Comparison of ENCODE assay signal across 11 cellular contexts in the genomic region with DNA sequence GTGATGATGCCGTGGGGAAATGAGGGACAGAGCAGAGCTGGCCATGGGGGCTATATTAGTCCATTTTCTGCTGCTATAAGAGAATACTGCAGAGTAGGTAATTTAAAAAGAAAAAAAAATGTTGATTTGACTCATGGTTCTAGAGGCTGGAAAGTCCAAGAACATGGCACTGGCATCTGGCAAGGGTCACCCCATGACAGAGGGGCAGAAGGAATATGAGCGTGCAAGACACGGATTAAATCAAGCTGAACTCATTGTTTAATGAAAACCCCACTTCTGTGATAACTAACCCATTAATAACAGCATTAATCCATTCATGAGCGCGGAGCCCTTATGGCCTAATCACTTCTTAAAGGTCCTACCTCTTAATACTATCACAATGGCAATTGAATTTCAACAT.
"Had no signal": no experiment of that assay in that cellular context is flagged by ENCODE, and none has a peak within 500 bp of the region (broad histone marks: within the 10 kb centered on the region; RNA-seq: fewer than 3 reads in every experiment).

No MANE protein-coding gene starts in this region.

- H3K27ac ChIP-seq: GM23248 had no signal

- H3K4me3 ChIP-seq: GM23248, GM23338, HAP-1 had no signal

- ATAC-seq: GM23338, HCT116 had no signal

- H3K36me3 ChIP-seq: HAP-1 had no signal

- DNase-seq: GM23248, GOT3, H7, H9, HCEC 1CT, HFFc6 had no signal

- H3K9me3 ChIP-seq: HAP-1 had no signal

- H3K4me1 ChIP-seq: HAP-1 had no signal

- H3K9ac ChIP-seq: GM23248 had no signal

- H3K4me2 ChIP-seq: GM23338 had no signal

- FAIRE-seq: H1, H54 had no signal

- H2AFZ ChIP-seq: GM23248, GM23338 had no signal
